14 cellular contexts compared by ENCODE assay signal in genomic region chr3:13850161-13850945, GRCh38. TPM values are rescaled to one million over a fixed set of nuclear protein-coding genes. Genes with fewer than 3 reads are reported as not detected.
DNase-seq lines count a peak whose midpoint lies in the region; ATAC-seq, FAIRE-seq and TF ChIP-seq lines count a peak whose summit lies in the region.
"Had no signal": no experiment of that assay in that cellular context is flagged by ENCODE, and none has a peak within 500 bp of the region (broad histone marks: within the 10 kb centered on the region; RNA-seq: fewer than 3 reads in every experiment).

No MANE protein-coding gene starts in this region.

- peak; percentile 83 for DNase-seq in H54 (ENCODE audit: insufficient read length, low spot score)
- peak; percentile 47 for DNase-seq in RCC 7860 (ENCODE audit: low spot score)
- peak; percentile 86 for DNase-seq in iPS-NIHi7 (ENCODE audit: extremely low spot score)
- DNase-seq in type B pancreatic cell (ENCODE audit: extremely low spot score, unreplicated experiment), result no peak
- no peak for DNase-seq in activated CD8-positive, alpha-beta memory T cell treated with anti-CD3 and anti-CD28 coated beads, Interleukin-2, amount 50 U/mL, for 4 hours
- no peak for DNase-seq in effector CD8-positive, alpha-beta T cell (lab: John Stamatoyannopoulos, UW)
- DNase-seq: activated CD4-positive, alpha-beta memory T cell treated with anti-CD3 and anti-CD28 coated beads, Interleukin-2, amount 10 ng/mL, durations not matched to agents 7 days and 5 days; activated naive CD4-positive, alpha-beta T cell treated with anti-CD3 and anti-CD28 coated beads for 36 hours; left colon; NCI-H1105 had no signal

- H3K27ac Mint-ChIP-seq in type B pancreatic cell, result peak overlapping the region; percentile 79
- H3K27ac Mint-ChIP-seq: activated CD4-positive, alpha-beta memory T cell treated with anti-CD3 and anti-CD28 coated beads, Interleukin-2, amount 10 ng/mL, durations not matched to agents 7 days and 5 days; activated naive CD4-positive, alpha-beta T cell treated with anti-CD3 and anti-CD28 coated beads for 36 hours had no signal

- no peaks in the 10 kb centered on the region for H3K9me3 Mint-ChIP-seq in type B pancreatic cell
- H3K9me3 Mint-ChIP-seq: activated CD4-positive, alpha-beta memory T cell treated with anti-CD3 and anti-CD28 coated beads, Interleukin-2, amount 10 ng/mL, durations not matched to agents 7 days and 5 days; activated naive CD4-positive, alpha-beta T cell treated with anti-CD3 and anti-CD28 coated beads for 36 hours; stimulated activated effector memory CD8-positive, alpha-beta T cell treated with anti-CD3 and anti-CD28 coated beads, Interleukin-12 subunit alpha, Interleukin-12 subunit beta, amount 100 ng/mL, for 72 hours had no signal

- ATAC-seq in HG03139 (IDR thresholded peaks at IDR 0.05; ENCODE audit: unreplicated experiment), result no peak
- ATAC-seq: left colon; stimulated activated effector memory CD8-positive, alpha-beta T cell treated with anti-CD3 and anti-CD28 coated beads, Interleukin-12 subunit alpha, Interleukin-12 subunit beta, amount 100 ng/mL, for 72 hours had no signal

- H3K4me1 Mint-ChIP-seq in type B pancreatic cell (ENCODE audit: unreplicated experiment), result peaks cover 6% of the 10 kb centered on the region

- no peak; the same call in 1 of the 2 replicates for TF ChIP-seq POLR2A in H54 (IDR thresholded peaks at IDR 0.05; ENCODE audit: low read depth, low read length)

- FAIRE-seq in H54 (lab: Jason Lieb, UNC) (no peak), RCC 7860 (lab: Jason Lieb, UNC) (no peak)
- FAIRE-seq: colon had no signal

- no peaks in the 10 kb centered on the region for H3K27me3 Mint-ChIP-seq in type B pancreatic cell
- H3K27me3 Mint-ChIP-seq: activated CD4-positive, alpha-beta memory T cell treated with anti-CD3 and anti-CD28 coated beads, Interleukin-2, amount 10 ng/mL, durations not matched to agents 7 days and 5 days had no signal

- TF ChIP-seq CTCF in type B pancreatic cell (conservative IDR thresholded peaks at IDR 0.05), result no peak

- H3K36me3 Mint-ChIP-seq in type B pancreatic cell, result no peaks in the 10 kb centered on the region
- H3K36me3 Mint-ChIP-seq: stimulated activated effector memory CD8-positive, alpha-beta T cell treated with anti-CD3 and anti-CD28 coated beads, Interleukin-12 subunit alpha, Interleukin-12 subunit beta, amount 100 ng/mL, for 72 hours had no signal

- no peak overlapping the region for H3K4me3 Mint-ChIP-seq in type B pancreatic cell
- H3K4me3 Mint-ChIP-seq: activated CD4-positive, alpha-beta memory T cell treated with anti-CD3 and anti-CD28 coated beads, Interleukin-2, amount 10 ng/mL, durations not matched to agents 7 days and 5 days; activated naive CD4-positive, alpha-beta T cell treated with anti-CD3 and anti-CD28 coated beads for 36 hours; stimulated activated effector memory CD8-positive, alpha-beta T cell treated with anti-CD3 and anti-CD28 coated beads, Interleukin-12 subunit alpha, Interleukin-12 subunit beta, amount 100 ng/mL, for 72 hours had no signal

RNA-seq across cellular contexts. Expression of gene WNT7A, which starts 29.5 kb away (rescaled TPM):
- 3.4 and 15.1 TPM in 2 replicates for total RNA-seq in type B pancreatic cell (ENCODE audit: low replicate concordance)
- total RNA-seq: left colon, osteocyte had no signal

Comparison
In these comparisons a context has a peak if more than half of its experiments do, and no peak if none do; other contexts are left out.
1. DNase-seq: peak in H54 (single experiment), RCC 7860 (single experiment) and iPS-NIHi7 (single experiment); none in type B pancreatic cell (single experiment), activated CD8-positive, alpha-beta memory T cell treated with anti-CD3 and anti-CD28 coated beads, Interleukin-2, amount 50 U/mL, for 4 hours (single experiment) and effector CD8-positive, alpha-beta T cell (single experiment).